ENCODE assay signal across 8 cellular contexts in the genomic region with DNA sequence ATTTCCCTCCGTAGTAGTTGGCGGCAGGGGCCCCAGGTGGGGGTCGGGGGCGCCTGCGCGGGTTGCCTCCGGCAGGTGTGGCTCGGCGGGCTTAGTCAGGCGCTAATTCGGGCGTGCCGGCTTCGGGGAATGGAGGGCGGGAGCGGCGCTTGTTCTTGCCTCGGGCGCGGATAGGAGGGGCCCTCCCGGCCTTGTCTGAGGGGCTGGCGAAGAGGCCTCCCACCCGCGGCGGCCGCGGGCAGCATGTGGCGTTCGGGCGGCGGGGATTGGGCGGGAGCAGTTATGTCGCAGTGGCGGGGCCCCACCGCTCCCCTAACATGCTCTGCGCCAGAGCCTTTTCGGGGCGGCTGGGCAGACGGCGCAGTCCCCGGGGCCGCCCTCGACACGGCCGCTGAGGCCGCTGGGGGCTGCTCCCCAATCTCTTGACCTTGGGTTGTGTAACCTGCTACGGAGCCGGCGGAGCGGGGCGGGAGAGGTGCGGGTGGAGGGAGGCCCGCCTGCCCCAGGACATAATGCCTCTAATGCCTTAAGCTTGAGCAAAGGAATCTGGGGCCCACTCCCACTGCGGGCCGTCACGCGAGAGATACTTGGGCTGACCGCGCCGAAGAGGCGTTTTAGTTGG. TPM values are rescaled to one million over a fixed set of nuclear protein-coding genes. Genes with fewer than 3 reads are reported as not detected.
DNase-seq lines count a peak whose midpoint lies in the region; ATAC-seq and TF ChIP-seq lines count a peak whose summit lies in the region.

No MANE protein-coding gene starts in this region.

- no peaks in the 10 kb centered on the region for H3K36me3 ChIP-seq in Loucy (ENCODE audit: insufficient read depth, low read length)
- H3K36me3 ChIP-seq in liver (ENCODE audit: control insufficient read depth in 4 of 4, insufficient read depth in 3 of 4, low read depth in 1 of 4, low read length in 3 of 4): no peaks in the 10 kb centered on the region

- H3K27me3 ChIP-seq in Loucy (ENCODE audit: insufficient read depth, low read length, poor library complexity, severe bottlenecking): peaks cover 13% of the 10 kb centered on the region
- no peaks in the 10 kb centered on the region for H3K27me3 ChIP-seq in liver (ENCODE audit: control insufficient read depth in 4 of 4, insufficient read depth in 4 of 4, low read length in 3 of 4)

- H3K27ac ChIP-seq in liver (ENCODE audit: low read depth in 1 of 2, low read length in 2 of 2): peak overlapping the region; percentile 81 to 91

- H4K20me1 ChIP-seq in Loucy (ENCODE audit: insufficient read depth, low read length, poor library complexity, severe bottlenecking): peaks cover 60% of the 10 kb centered on the region

- TF ChIP-seq CTCF in Loucy (conservative IDR thresholded peaks at IDR 0.05; ENCODE audit: low read length) (no peak), choroid plexus epithelial cell (conservative IDR thresholded peaks at IDR 0.05; ENCODE audit: low read depth, low read length) (no peak), liver (IDR thresholded peaks at IDR 0.05; ENCODE audit: low read depth, low read length, missing input control) (no peak)

- ATAC-seq in GM21423 (IDR thresholded peaks at IDR 0.05; ENCODE audit: unreplicated experiment) (peak; percentile 10), HG02678 (IDR thresholded peaks at IDR 0.05; ENCODE audit: unreplicated experiment) (no peak)

- H3K4me3 ChIP-seq in Loucy (ENCODE audit: low read length, poor library complexity, severe bottlenecking): peak overlapping the region; percentile 83
- peak overlapping the region; percentile 82 for H3K4me3 ChIP-seq in choroid plexus epithelial cell (ENCODE audit: low read depth, low read length)
- peak overlapping the region; percentile 70 to 96 (median 83) for H3K4me3 ChIP-seq in liver (ENCODE audit: low read depth in 1 of 3, low read length in 3 of 3)

- peak overlapping the region; percentile 94 for H3K4me2 ChIP-seq in Loucy (ENCODE audit: low read depth, low read length, poor library complexity, severe bottlenecking)

- DNase-seq in AG20443 (ENCODE audit: low spot score) (peak; percentile 41), choroid plexus epithelial cell (ENCODE audit: low read depth) (peak; percentile 23)
- DNase-seq in activated CD4-positive, alpha-beta T cell treated with anti-CD3 and anti-CD28 coated beads for 4 hours: peak; percentile 63 to 70
- peak; percentile 75 for DNase-seq in stimulated activated CD4-positive, alpha-beta T cell treated with anti-CD3 and anti-CD28 coated beads, Interleukin-4, amount 100 ng/mL, for 1 hour

- no peak for TF ChIP-seq RAD21 in liver (IDR thresholded peaks at IDR 0.05)

- peaks cover 81% of the 10 kb centered on the region for H3K79me2 ChIP-seq in Loucy (ENCODE audit: insufficient read depth, low read length)

- H3K9ac ChIP-seq in Loucy (ENCODE audit: low read depth, low read length, poor library complexity, severe bottlenecking): peak overlapping the region; percentile 99
- peak overlapping the region; percentile 40 to 61 for H3K9ac ChIP-seq in liver (ENCODE audit: low read depth in 1 of 2, low read length in 2 of 2)

- no peak overlapping the region for H2AFZ ChIP-seq in Loucy (ENCODE audit: low read length)

- under 1% methylated on average over 61 of the region's 61 CpGs for WGBS in liver

- H3K9me2 ChIP-seq in Loucy (replicated peaks; ENCODE audit: low read depth, low read length): no peaks in the 10 kb centered on the region

- no peaks in the 10 kb centered on the region for H3F3A ChIP-seq in Loucy (ENCODE audit: low read depth)

- H3K9me3 ChIP-seq in Loucy (ENCODE audit: insufficient read depth, low read depth, low read length) (no peaks in the 10 kb centered on the region), liver (ENCODE audit: control insufficient read depth in 4 of 4, low read length in 3 of 4) (no peaks in the 10 kb centered on the region)

- H3K4me1 ChIP-seq in Loucy (ENCODE audit: insufficient read depth, low read length, poor library complexity, severe bottlenecking) (peaks cover 38% of the 10 kb centered on the region), liver (ENCODE audit: control insufficient read depth in 4 of 4, insufficient read depth in 4 of 4, low read length in 3 of 4) (peaks cover 8 to 49% (median 21%) of the 10 kb centered on the region in 4 donors)

TF ChIP-seq in liver, 16 proteins besides CTCF, POLR2A, EP300 and RAD21:
- TF ChIP-seq RXRA (IDR thresholded peaks at IDR 0.05): no peak
- no peak for TF ChIP-seq HNF4G (IDR thresholded peaks at IDR 0.05)
- TF ChIP-seq, protein P1, sequence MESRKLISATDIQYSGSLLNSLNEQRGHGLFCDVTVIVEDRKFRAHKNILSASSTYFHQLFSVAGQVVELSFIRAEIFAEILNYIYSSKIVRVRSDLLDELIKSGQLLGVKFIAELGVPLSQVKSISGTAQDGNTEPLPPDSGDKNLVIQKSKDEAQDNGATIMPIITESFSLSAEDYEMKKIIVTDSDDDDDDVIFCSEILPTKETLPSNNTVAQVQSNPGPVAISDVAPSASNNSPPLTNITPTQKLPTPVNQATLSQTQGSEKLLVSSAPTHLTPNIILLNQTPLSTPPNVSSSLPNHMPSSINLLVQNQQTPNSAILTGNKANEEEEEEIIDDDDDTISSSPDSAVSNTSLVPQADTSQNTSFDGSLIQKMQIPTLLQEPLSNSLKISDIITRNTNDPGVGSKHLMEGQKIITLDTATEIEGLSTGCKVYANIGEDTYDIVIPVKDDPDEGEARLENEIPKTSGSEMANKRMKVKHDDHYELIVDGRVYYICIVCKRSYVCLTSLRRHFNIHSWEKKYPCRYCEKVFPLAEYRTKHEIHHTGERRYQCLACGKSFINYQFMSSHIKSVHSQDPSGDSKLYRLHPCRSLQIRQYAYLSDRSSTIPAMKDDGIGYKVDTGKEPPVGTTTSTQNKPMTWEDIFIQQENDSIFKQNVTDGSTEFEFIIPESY (IDR thresholded peaks at IDR 0.05): no peak
- TF ChIP-seq EGR1 (IDR thresholded peaks at IDR 0.05; ENCODE audit: low read depth in 2 of 2): no peak
- TF ChIP-seq JUND (IDR thresholded peaks at IDR 0.05): no peak
- no peak for TF ChIP-seq NR2F2 (IDR thresholded peaks at IDR 0.05)
- TF ChIP-seq GABPA (IDR thresholded peaks at IDR 0.05 in 1 of 2, conservative IDR thresholded peaks at IDR 0.05 in 1 of 2): no peak
- TF ChIP-seq YY1 (IDR thresholded peaks at IDR 0.05): no peak
TF ChIP-seq in liver: peak in this region for 0.

RNA-seq across cellular contexts. Expression of gene AMD1, which starts 1.1 kb away (rescaled TPM):
- 10 to 100 TPM; 45.7 to 46.4 TPM for total RNA-seq in liver
- polyA plus RNA-seq in liver: 10 to 100 TPM; 14.5 to 19.6 TPM

Comparison
In these comparisons a context has a peak if more than half of its experiments do, and no peak if none do; other contexts are left out.
1. DNase-seq: peak in every context shown above with its lines; median percentile 75 in stimulated activated CD4-positive, alpha-beta T cell treated with anti-CD3 and anti-CD28 coated beads, Interleukin-4, amount 100 ng/mL, for 1 hour; 66 in activated CD4-positive, alpha-beta T cell treated with anti-CD3 and anti-CD28 coated beads for 4 hours; 41 in AG20443; 23 in choroid plexus epithelial cell.